ENCODE assay signal across 1 cellular context in genomic region chr4:67702166-67702565, GRCh38.
TF ChIP-seq lines count a peak whose summit lies in the region.

No MANE protein-coding gene starts in this region.

TF ChIP-seq in WTC11, 78 proteins besides CTCF, POLR2A, EP300 and RAD21 (continued from another document):
- TF ChIP-seq ZMAT4 (CRISPR knock-in tag; IDR thresholded peaks at IDR 0.05) (no peak), ZNF396 (CRISPR knock-in tag; IDR thresholded peaks at IDR 0.05; ENCODE audit: borderline replicate concordance) (no peak), JUN (CRISPR knock-in tag; IDR thresholded peaks at IDR 0.05) (no peak), NR2C2 (CRISPR knock-in tag; IDR thresholded peaks at IDR 0.05) (no peak), FOXJ3 (CRISPR knock-in tag; IDR thresholded peaks at IDR 0.05; ENCODE audit: borderline replicate concordance) (no peak)
